Comparison of ENCODE assay signal across 2 cellular contexts in genomic region chr5:150139334-150139733, GRCh38.
TF ChIP-seq lines count a peak whose summit lies in the region.

No MANE protein-coding gene starts in this region.

TF ChIP-seq in GM23338, 12 proteins besides CTCF, POLR2A, EP300 and RAD21 (continued from another document):
- TF ChIP-seq REST (IDR thresholded peaks at IDR 0.05; ENCODE audit: unreplicated experiment) (no peak), ETS1 (IDR thresholded peaks at IDR 0.05) (no peak)

TF ChIP-seq in liver, 16 proteins besides CTCF, POLR2A, EP300 and RAD21 (continued from another document):
- TF ChIP-seq REST (IDR thresholded peaks at IDR 0.05) = no peak
TF ChIP-seq in liver: peak in this region for 0.
